1 cellular context compared by ENCODE assay signal in genomic region chrX:153901753-153902140, GRCh38.
TF ChIP-seq lines count a peak whose summit lies in the region.

No MANE protein-coding gene starts in this region.

TF ChIP-seq in GM23338, 12 proteins besides CTCF, POLR2A, EP300 and RAD21:
- no peak for TF ChIP-seq ZNF331 (CRISPR knock-in tag; IDR thresholded peaks at IDR 0.05; ENCODE audit: low read depth)
- no peak for TF ChIP-seq ZNF462 (CRISPR knock-in tag; IDR thresholded peaks at IDR 0.05)
- no peak for TF ChIP-seq JUNB (IDR thresholded peaks at IDR 0.05; ENCODE audit: unreplicated experiment)
- TF ChIP-seq ETS1 (IDR thresholded peaks at IDR 0.05) = no peak
- TF ChIP-seq POLR2AphosphoS5 (IDR thresholded peaks at IDR 0.05; ENCODE audit: low read depth) = no peak
- no peak for TF ChIP-seq EZH2 (IDR thresholded peaks at IDR 0.05; ENCODE audit: low read depth, unreplicated experiment)
- no peak for TF ChIP-seq CREB1 (CRISPR knock-in tag; IDR thresholded peaks at IDR 0.05; ENCODE audit: low read depth)
- no peak for TF ChIP-seq NANOG (IDR thresholded peaks at IDR 0.05; ENCODE audit: borderline replicate concordance)
- TF ChIP-seq STAT1 (IDR thresholded peaks at IDR 0.05; ENCODE audit: unreplicated experiment) = no peak
- TF ChIP-seq ZNF114 (CRISPR knock-in tag; IDR thresholded peaks at IDR 0.05) = no peak
- TF ChIP-seq, protein P1, sequence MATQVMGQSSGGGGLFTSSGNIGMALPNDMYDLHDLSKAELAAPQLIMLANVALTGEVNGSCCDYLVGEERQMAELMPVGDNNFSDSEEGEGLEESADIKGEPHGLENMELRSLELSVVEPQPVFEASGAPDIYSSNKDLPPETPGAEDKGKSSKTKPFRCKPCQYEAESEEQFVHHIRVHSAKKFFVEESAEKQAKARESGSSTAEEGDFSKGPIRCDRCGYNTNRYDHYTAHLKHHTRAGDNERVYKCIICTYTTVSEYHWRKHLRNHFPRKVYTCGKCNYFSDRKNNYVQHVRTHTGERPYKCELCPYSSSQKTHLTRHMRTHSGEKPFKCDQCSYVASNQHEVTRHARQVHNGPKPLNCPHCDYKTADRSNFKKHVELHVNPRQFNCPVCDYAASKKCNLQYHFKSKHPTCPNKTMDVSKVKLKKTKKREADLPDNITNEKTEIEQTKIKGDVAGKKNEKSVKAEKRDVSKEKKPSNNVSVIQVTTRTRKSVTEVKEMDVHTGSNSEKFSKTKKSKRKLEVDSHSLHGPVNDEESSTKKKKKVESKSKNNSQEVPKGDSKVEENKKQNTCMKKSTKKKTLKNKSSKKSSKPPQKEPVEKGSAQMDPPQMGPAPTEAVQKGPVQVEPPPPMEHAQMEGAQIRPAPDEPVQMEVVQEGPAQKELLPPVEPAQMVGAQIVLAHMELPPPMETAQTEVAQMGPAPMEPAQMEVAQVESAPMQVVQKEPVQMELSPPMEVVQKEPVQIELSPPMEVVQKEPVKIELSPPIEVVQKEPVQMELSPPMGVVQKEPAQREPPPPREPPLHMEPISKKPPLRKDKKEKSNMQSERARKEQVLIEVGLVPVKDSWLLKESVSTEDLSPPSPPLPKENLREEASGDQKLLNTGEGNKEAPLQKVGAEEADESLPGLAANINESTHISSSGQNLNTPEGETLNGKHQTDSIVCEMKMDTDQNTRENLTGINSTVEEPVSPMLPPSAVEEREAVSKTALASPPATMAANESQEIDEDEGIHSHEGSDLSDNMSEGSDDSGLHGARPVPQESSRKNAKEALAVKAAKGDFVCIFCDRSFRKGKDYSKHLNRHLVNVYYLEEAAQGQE (IDR thresholded peaks at IDR 0.05; ENCODE audit: unreplicated experiment) = no peak
